Comparison of ENCODE assay signal across 15 cellular contexts in genomic region chr2:97951155-97951670, GRCh38. TPM values are rescaled to one million over a fixed set of nuclear protein-coding genes. Genes with fewer than 3 reads are reported as not detected.
DNase-seq lines count a peak whose midpoint lies in the region; ATAC-seq and TF ChIP-seq lines count a peak whose summit lies in the region.
"Had no signal": no experiment of that assay in that cellular context is flagged by ENCODE, and none has a peak within 500 bp of the region (broad histone marks: within the 10 kb centered on the region; RNA-seq: fewer than 3 reads in every experiment).

No MANE protein-coding gene starts in this region.

- no peaks in the 10 kb centered on the region for H3K9me3 Mint-ChIP-seq in endothelial cell (ENCODE audit: unreplicated experiment)
- no peaks in the 10 kb centered on the region for H3K9me3 Mint-ChIP-seq in activated T-cell treated with anti-CD3 and anti-CD28 coated beads, Interleukin-2, amount 50 U/mL, for 4 hours

- TF ChIP-seq CTCF in RWPE1 (conservative IDR thresholded peaks at IDR 0.05; ENCODE audit: low read depth) (no peak), endothelial cell (IDR thresholded peaks at IDR 0.05; ENCODE audit: unreplicated experiment) (no peak)

- peak; percentile 8 for DNase-seq in stimulated activated CD4-positive, alpha-beta T cell treated with anti-CD3 and anti-CD28 coated beads, Interleukin-1b, Interleukin-23, amount 100 ng/mL, for 48 hours
- no peak for DNase-seq in stimulated activated CD4-positive, alpha-beta T cell treated with anti-CD3 and anti-CD28 coated beads, Interleukin-12 subunit alpha, Interleukin-12 subunit beta, amount 100 ng/mL, for 4 hours
- DNase-seq in RWPE1 (ENCODE audit: low spot score) (no peak), kidney tubule cell (ENCODE audit: low spot score) (peak; percentile 45), endothelial cell (ENCODE audit: low spot score) (no peak), inferior parietal cortex (ENCODE audit: extremely low spot score) (no peak)
- no peak for DNase-seq in activated CD8-positive, alpha-beta memory T cell treated with anti-CD3 and anti-CD28 coated beads, Interleukin-2, amount 50 U/mL, for 4 hours
- DNase-seq in activated T-cell treated with anti-CD3 and anti-CD28 coated beads, Interleukin-2, amount 50 U/mL, for 4 hours: no peak
- DNase-seq: activated gamma-delta T cell treated with Interleukin-2 at 50 U/mL for 16 hours, glutamatergic neuron, mesendoderm, NCI-H1436, sigmoid colon had no signal

- no peaks in the 10 kb centered on the region for H3K36me3 Mint-ChIP-seq in endothelial cell (ENCODE audit: low read depth, unreplicated experiment)
- H3K36me3 Mint-ChIP-seq in activated T-cell treated with anti-CD3 and anti-CD28 coated beads, Interleukin-2, amount 50 U/mL, for 4 hours (ENCODE audit: insufficient read depth): peaks cover 9% of the 10 kb centered on the region

- H3K4me1 Mint-ChIP-seq in endothelial cell (ENCODE audit: unreplicated experiment): peaks cover 3% of the 10 kb centered on the region
- H3K4me1 Mint-ChIP-seq in activated T-cell treated with anti-CD3 and anti-CD28 coated beads, Interleukin-2, amount 50 U/mL, for 4 hours (ENCODE audit: low read depth): peaks cover 72% of the 10 kb centered on the region

- POLR2A ChIA-PET in RWPE1 (lab: Yijun Ruan, JAX; ENCODE audit: low non-redundant PET): no interaction called here

- CTCF ChIA-PET in RWPE1 (lab: Yijun Ruan, JAX): interaction anchor here (0.6 kb wide), 1 partner anchor 319 kb away, joined by 3 read pairs; no protein-coding TSS in a partner anchor

- no peak overlapping the region for H3K4me3 Mint-ChIP-seq in endothelial cell (ENCODE audit: unreplicated experiment)
- H3K4me3 Mint-ChIP-seq in activated T-cell treated with anti-CD3 and anti-CD28 coated beads, Interleukin-2, amount 50 U/mL, for 4 hours: no peak overlapping the region

- H3K27ac Mint-ChIP-seq in endothelial cell (ENCODE audit: unreplicated experiment): no peak overlapping the region

- no peaks in the 10 kb centered on the region for H3K27me3 Mint-ChIP-seq in endothelial cell (ENCODE audit: unreplicated experiment)
- no peaks in the 10 kb centered on the region for H3K27me3 Mint-ChIP-seq in activated T-cell treated with anti-CD3 and anti-CD28 coated beads, Interleukin-2, amount 50 U/mL, for 4 hours (ENCODE audit: low read depth)

- H3K27ac ChIP-seq in RWPE1: peak overlapping the region; percentile 53; the same call in 1 of the 2 replicates
- H3K27ac ChIP-seq: BLaER1 treated with 17β-estradiol and CSF1 and Interleukin-3, amounts not matched to agents 10 nM and 100 nM; coronary artery; sigmoid colon had no signal

- ATAC-seq in activated T-cell treated with anti-CD3 and anti-CD28 coated beads, Interleukin-2, amount 50 U/mL, for 4 hours: no peak

RNA-seq across cellular contexts. Expression of gene TMEM131, which starts 44.5 kb away (rescaled TPM):
- total RNA-seq in endothelial cell (ENCODE audit: unreplicated experiment): 31.7 TPM
- total RNA-seq in activated T-cell treated with anti-CD3 and anti-CD28 coated beads, Interleukin-2, amount 50 U/mL, for 4 hours: 10 to 100 TPM; 23.9 to 31.6 (median 28.3) TPM

Comparison
In these comparisons a context has a peak if more than half of its experiments do, and no peak if none do; other contexts are left out.
1. DNase-seq: peak in stimulated activated CD4-positive, alpha-beta T cell treated with anti-CD3 and anti-CD28 coated beads, Interleukin-1b, Interleukin-23, amount 100 ng/mL, for 48 hours (single experiment) and kidney tubule cell (single experiment); none in stimulated activated CD4-positive, alpha-beta T cell treated with anti-CD3 and anti-CD28 coated beads, Interleukin-12 subunit alpha, Interleukin-12 subunit beta, amount 100 ng/mL, for 4 hours (single experiment), RWPE1 (single experiment), activated CD8-positive, alpha-beta memory T cell treated with anti-CD3 and anti-CD28 coated beads, Interleukin-2, amount 50 U/mL, for 4 hours (single experiment), endothelial cell (single experiment), activated T-cell treated with anti-CD3 and anti-CD28 coated beads, Interleukin-2, amount 50 U/mL, for 4 hours (single experiment) and inferior parietal cortex (single experiment).